Comparison of ENCODE assay signal across 15 cellular contexts in genomic region chr2:241902357-241902991, GRCh38. TPM values are rescaled to one million over a fixed set of nuclear protein-coding genes. Genes with fewer than 3 reads are reported as not detected.
A peak's percentile ranks its signal among the peaks of the same experiment; 100 is the strongest.
DNase-seq lines count a peak whose midpoint lies in the region; ATAC-seq and TF ChIP-seq lines count a peak whose summit lies in the region.
"Had no signal": no experiment of that assay in that cellular context is flagged by ENCODE, and none has a peak within 500 bp of the region (broad histone marks: within the 10 kb centered on the region; RNA-seq: fewer than 3 reads in every experiment).

No MANE protein-coding gene starts in this region.

- intact Hi-C loops in activated naive CD4-positive, alpha-beta T cell treated with anti-CD3 and anti-CD28 coated beads for 36 hours (cut with micrococcal nuclease): no loop called here

- H2AK5ac ChIP-seq in mesendoderm (ENCODE audit: low read length): no peak overlapping the region

- no peaks in the 10 kb centered on the region for H3K27me3 Mint-ChIP-seq in activated naive CD4-positive, alpha-beta T cell treated with anti-CD3 and anti-CD28 coated beads for 36 hours (ENCODE audit: low read depth)
- H3K27me3 Mint-ChIP-seq in type B pancreatic cell: no peaks in the 10 kb centered on the region
- peaks cover 1% of the 10 kb centered on the region for H3K27me3 Mint-ChIP-seq in activated CD4-positive, alpha-beta T cell treated with anti-CD3 and anti-CD28 coated beads, Interleukin-2, amount 10 ng/mL, durations not matched to agents 7 days and 5 days

- no peak overlapping the region for H3K27ac Mint-ChIP-seq in activated naive CD4-positive, alpha-beta T cell treated with anti-CD3 and anti-CD28 coated beads for 36 hours
- H3K27ac Mint-ChIP-seq in type B pancreatic cell: no peak overlapping the region
- no peak overlapping the region for H3K27ac Mint-ChIP-seq in activated CD4-positive, alpha-beta T cell treated with anti-CD3 and anti-CD28 coated beads, Interleukin-2, amount 10 ng/mL, durations not matched to agents 7 days and 5 days

- H3K27ac ChIP-seq in mesendoderm (ENCODE audit: low read depth, low read length): no peak overlapping the region

- WGBS in mesendoderm (ENCODE audit: extremely low coverage, insufficient coverage, low lambda C conversion rate): no CpG with 5 or more reads among the region's 48 CpGs

- no peak for TF ChIP-seq CTCF in type B pancreatic cell (conservative IDR thresholded peaks at IDR 0.05)

- no peak overlapping the region for H2BK5ac ChIP-seq in mesendoderm (ENCODE audit: low read length)

- POLR2A ChIA-PET in activated CD4-positive, alpha-beta T cell treated with anti-CD3 and anti-CD28 coated beads, Interleukin-2, amount 10 ng/mL, durations not matched to agents 7 days and 5 days (lab: Charles Lee): no interaction called here

- no peak overlapping the region for H3K18ac ChIP-seq in mesendoderm (ENCODE audit: low read length)

- no peak overlapping the region for H3K4me3 Mint-ChIP-seq in activated naive CD4-positive, alpha-beta T cell treated with anti-CD3 and anti-CD28 coated beads for 36 hours
- H3K4me3 Mint-ChIP-seq in type B pancreatic cell: no peak overlapping the region
- H3K4me3 Mint-ChIP-seq in activated CD4-positive, alpha-beta T cell treated with anti-CD3 and anti-CD28 coated beads, Interleukin-2, amount 10 ng/mL, durations not matched to agents 7 days and 5 days: no peak overlapping the region

- no peaks in the 10 kb centered on the region for H3K36me3 ChIP-seq in mesendoderm (ENCODE audit: control insufficient read depth, insufficient read depth, low read length)

- peak; percentile 3 for DNase-seq in activated naive CD4-positive, alpha-beta T cell treated with anti-CD3 and anti-CD28 coated beads for 36 hours
- DNase-seq in activated naive CD4-positive, alpha-beta T cell treated with Interleukin-2 at 50 U/mL for 16 hours: no peak
- DNase-seq in cerebellum (ENCODE audit: low spot score) (peak; percentile 32), mesendoderm (no peak), type B pancreatic cell (ENCODE audit: extremely low spot score, unreplicated experiment) (peak; percentile 64), SKM-1 treated with dmso at 0.1 percent for 144 hours (lab: John Stamatoyannopoulos, UW; ENCODE audit: unreplicated experiment) (no peak)
- no peak for DNase-seq in activated CD4-positive, alpha-beta T cell treated with anti-CD3 and anti-CD28 coated beads, Interleukin-2, amount 10 ng/mL, durations not matched to agents 7 days and 5 days
- DNase-seq: ACHN; Calu3; effector CD4-positive, alpha-beta T cell; foreskin fibroblast; NCI-H146; SIG-M5 had no signal

- peaks cover under 1% of the 10 kb centered on the region for H3K36me3 Mint-ChIP-seq in activated naive CD4-positive, alpha-beta T cell treated with anti-CD3 and anti-CD28 coated beads for 36 hours (ENCODE audit: low read depth)
- no peaks in the 10 kb centered on the region for H3K36me3 Mint-ChIP-seq in type B pancreatic cell
- H3K36me3 Mint-ChIP-seq in activated CD4-positive, alpha-beta T cell treated with anti-CD3 and anti-CD28 coated beads, Interleukin-2, amount 10 ng/mL, durations not matched to agents 7 days and 5 days (ENCODE audit: low read depth): no peaks in the 10 kb centered on the region

- peak overlapping the region; percentile 47 for H3K9ac ChIP-seq in mesendoderm (ENCODE audit: low read length)

- H3K4ac ChIP-seq in mesendoderm (ENCODE audit: low read depth, low read length): no peak overlapping the region

- H3K4me3 ChIP-seq in mesendoderm (ENCODE audit: low read length): no peak overlapping the region

- no peaks in the 10 kb centered on the region for H3K27me3 ChIP-seq in mesendoderm (ENCODE audit: insufficient read depth, low read length, poor library complexity)

- no peak for ATAC-seq in GM21381 (IDR thresholded peaks at IDR 0.05; ENCODE audit: unreplicated experiment)

- H4K5ac ChIP-seq in mesendoderm (ENCODE audit: low read length): no peak overlapping the region

- H3K79me2 ChIP-seq in mesendoderm (ENCODE audit: control insufficient read depth, insufficient read depth, low read length): no peaks in the 10 kb centered on the region

- no peak overlapping the region for H2BK15ac ChIP-seq in mesendoderm (replicated peaks; ENCODE audit: low read depth)

- H3K9me3 Mint-ChIP-seq in activated naive CD4-positive, alpha-beta T cell treated with anti-CD3 and anti-CD28 coated beads for 36 hours: no peaks in the 10 kb centered on the region
- H3K9me3 Mint-ChIP-seq in type B pancreatic cell: no peaks in the 10 kb centered on the region
- no peaks in the 10 kb centered on the region for H3K9me3 Mint-ChIP-seq in activated CD4-positive, alpha-beta T cell treated with anti-CD3 and anti-CD28 coated beads, Interleukin-2, amount 10 ng/mL, durations not matched to agents 7 days and 5 days

- H3K56ac ChIP-seq in mesendoderm (ENCODE audit: low read length): peak overlapping the region; percentile 76

- no peak overlapping the region for H4K8ac ChIP-seq in mesendoderm (ENCODE audit: low read depth, low read length)

- peaks cover 2% of the 10 kb centered on the region for H3K4me1 ChIP-seq in mesendoderm (ENCODE audit: control insufficient read depth, low read depth, low read length)

- no peaks in the 10 kb centered on the region for H3K79me1 ChIP-seq in mesendoderm (ENCODE audit: low read length)

- H2BK120ac ChIP-seq in mesendoderm (ENCODE audit: low read depth, low read length): no peak overlapping the region

- H3K23ac ChIP-seq in mesendoderm (ENCODE audit: low read length): peak overlapping the region; percentile 80

- peaks cover 2% of the 10 kb centered on the region for H3K4me1 Mint-ChIP-seq in activated naive CD4-positive, alpha-beta T cell treated with anti-CD3 and anti-CD28 coated beads for 36 hours (ENCODE audit: low read depth)
- peaks cover 11% of the 10 kb centered on the region for H3K4me1 Mint-ChIP-seq in type B pancreatic cell (ENCODE audit: unreplicated experiment)
- peaks cover 5% of the 10 kb centered on the region for H3K4me1 Mint-ChIP-seq in activated CD4-positive, alpha-beta T cell treated with anti-CD3 and anti-CD28 coated beads, Interleukin-2, amount 10 ng/mL, durations not matched to agents 7 days and 5 days

- CTCF ChIA-PET in activated naive CD4-positive, alpha-beta T cell treated with anti-CD3 and anti-CD28 coated beads for 36 hours (lab: Charles Lee): no interaction called here
- CTCF ChIA-PET in activated CD4-positive, alpha-beta T cell treated with anti-CD3 and anti-CD28 coated beads, Interleukin-2, amount 10 ng/mL, durations not matched to agents 7 days and 5 days (lab: Charles Lee): interaction anchor here (0.9 kb wide), 1 partner anchor 43 kb away, joined by 3 read pairs; no protein-coding TSS in a partner anchor

- H3K4me2 ChIP-seq in mesendoderm (ENCODE audit: low read length): no peak overlapping the region

RNA-seq across cellular contexts. Expression of gene RTP5, which starts 32.9 kb away (rescaled TPM):
- not detected for total RNA-seq in activated naive CD4-positive, alpha-beta T cell treated with anti-CD3 and anti-CD28 coated beads for 36 hours
- total RNA-seq in cerebellum (1.3 TPM), type B pancreatic cell (ENCODE audit: low replicate concordance) (not detected in 2 replicates)
- not detected for polyA plus RNA-seq in mesendoderm (2013, experiment 1 of 2)
- polyA plus RNA-seq in mesendoderm (2013, experiment 2 of 2): not detected
- not detected for total RNA-seq in activated CD4-positive, alpha-beta T cell treated with anti-CD3 and anti-CD28 coated beads, Interleukin-2, amount 10 ng/mL, durations not matched to agents 7 days and 5 days
- total RNA-seq: Calu3 had no signal

RNA-seq across cellular contexts. Expression of gene PDCD1, which starts 43.8 kb away (rescaled TPM):
- 1 to 10 TPM; 6.9 to 8.3 TPM for total RNA-seq in activated naive CD4-positive, alpha-beta T cell treated with anti-CD3 and anti-CD28 coated beads for 36 hours
- total RNA-seq in cerebellum (not detected), type B pancreatic cell (ENCODE audit: low replicate concordance) (not detected in 2 replicates)
- polyA plus RNA-seq in mesendoderm (2013, experiment 1 of 2): 0.87 TPM
- polyA plus RNA-seq in mesendoderm (2013, experiment 2 of 2): 0.78 TPM
- total RNA-seq in activated CD4-positive, alpha-beta T cell treated with anti-CD3 and anti-CD28 coated beads, Interleukin-2, amount 10 ng/mL, durations not matched to agents 7 days and 5 days: 1 to 10 TPM; 4.7 to 4.9 TPM
- total RNA-seq: Calu3, myocyte had no signal

Comparison
In these comparisons a context has a peak if more than half of its experiments do, and no peak if none do; other contexts are left out.
1. DNase-seq: peak in activated naive CD4-positive, alpha-beta T cell treated with anti-CD3 and anti-CD28 coated beads for 36 hours (single experiment), cerebellum (single experiment) and type B pancreatic cell (single experiment); none in activated naive CD4-positive, alpha-beta T cell treated with Interleukin-2 at 50 U/mL for 16 hours (single experiment), mesendoderm (single experiment), SKM-1 treated with dmso at 0.1 percent for 144 hours (single experiment) and activated CD4-positive, alpha-beta T cell treated with anti-CD3 and anti-CD28 coated beads, Interleukin-2, amount 10 ng/mL, durations not matched to agents 7 days and 5 days (single experiment).